ENCODE assay signal across 13 cellular contexts in the genomic region with DNA sequence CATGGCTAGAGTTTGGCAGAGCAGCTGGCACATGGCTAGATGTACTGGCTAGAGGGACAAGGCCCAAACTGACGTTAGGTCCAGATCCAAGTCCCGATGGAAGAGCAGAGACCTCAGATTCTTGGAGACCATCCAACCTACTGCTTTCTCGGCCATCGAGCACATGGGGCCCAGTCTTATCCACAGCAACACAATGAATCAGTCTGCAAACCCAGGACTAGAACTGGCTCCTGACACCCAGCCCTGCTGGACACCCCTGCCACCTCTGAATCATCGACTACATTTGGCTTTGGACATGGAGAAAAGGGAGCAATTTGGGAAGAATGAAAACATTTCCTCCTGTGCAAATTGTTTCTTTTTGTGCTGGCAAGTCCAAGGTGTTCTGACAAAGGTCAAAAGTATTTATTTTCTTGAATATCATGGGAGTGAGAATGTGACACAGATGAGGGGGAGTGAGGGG. TPM values are rescaled to one million over a fixed set of nuclear protein-coding genes. Genes with fewer than 3 reads are reported as not detected.
DNase-seq lines count a peak whose midpoint lies in the region; ATAC-seq, FAIRE-seq and TF ChIP-seq lines count a peak whose summit lies in the region.
"Had no signal": no experiment of that assay in that cellular context is flagged by ENCODE, and none has a peak within 500 bp of the region (broad histone marks: within the 10 kb centered on the region; RNA-seq: fewer than 3 reads in every experiment).

No MANE protein-coding gene starts in this region.

- no TSS peak for BruUV-seq in endothelial cell of umbilical vein (replicated peaks; lab: Mats Ljungman, UMichigan)

- H3K36me3 ChIP-seq in endothelial cell of umbilical vein (ENCODE audit: control insufficient read depth in 2 of 2, extremely low read depth in 1 of 2, insufficient read depth in 2 of 2, low read length in 2 of 2) = no peaks in the 10 kb centered on the region
- no peaks in the 10 kb centered on the region for H3K36me3 ChIP-seq in WERI-Rb-1
- H3K36me3 ChIP-seq: colonic mucosa had no signal

- H3K9me3 Mint-ChIP-seq in neural crest cell (no peaks in the 10 kb centered on the region), H9 (no peaks in the 10 kb centered on the region)

- no peaks in the 10 kb centered on the region for H3K79me1 ChIP-seq in H9 (ENCODE audit: insufficient read depth, low read depth, low read length, poor library complexity, severe bottlenecking)

- H3K9ac ChIP-seq in endothelial cell of umbilical vein (replicated peaks; ENCODE audit: extremely low read depth, insufficient read depth, low read length) (no peak overlapping the region), H9 (ENCODE audit: extremely low read depth, insufficient read length, low read length) (no peak overlapping the region)

- intact Hi-C loops in endothelial cell of umbilical vein (cut with micrococcal nuclease) = no loop called here

- no peak overlapping the region for H3K4me2 ChIP-seq in endothelial cell of umbilical vein (ENCODE audit: insufficient read depth, low read length)
- no peak overlapping the region for H3K4me2 ChIP-seq in H9 (ENCODE audit: insufficient read depth, insufficient read length, low read length)

- H3K56ac ChIP-seq in H9 (ENCODE audit: insufficient read length, low read depth, low read length) = no peak overlapping the region

- H3K4me1 Mint-ChIP-seq in neural crest cell (peaks cover 14% of the 10 kb centered on the region), H9 (peaks cover 0 to 8% of the 10 kb centered on the region in 2 experiments; a peak in 2 of 4 replicates)

- H3K9me3 ChIP-seq in endothelial cell of umbilical vein (replicated peaks; ENCODE audit: control insufficient read depth, insufficient read depth, low read length) = no peaks in the 10 kb centered on the region
- no peaks in the 10 kb centered on the region for H3K9me3 ChIP-seq in H9 (ENCODE audit: control insufficient read depth, low read depth, low read length)
- no peaks in the 10 kb centered on the region for H3K9me3 ChIP-seq in WERI-Rb-1 (ENCODE audit: severe bottlenecking)
- H3K9me3 ChIP-seq: colonic mucosa had no signal

- peak; percentile 10 for DNase-seq in AG04449 (ENCODE audit: low read depth, low spot score)
- peak; percentile 93 for DNase-seq in M059J (ENCODE audit: low read depth)
- peak; percentile 17 for DNase-seq in endothelial cell of umbilical vein (ENCODE audit: low read depth, low spot score)
- no peak for DNase-seq in neural crest cell (ENCODE audit: low read depth, low spot score)
- no peak for DNase-seq in H9
- DNase-seq in WERI-Rb-1 = no peak
- DNase-seq: activated CD8-positive, alpha-beta memory T cell treated with anti-CD3 and anti-CD28 coated beads, Interleukin-2, amount 50 U/mL, for 4 hours; colonic mucosa; NCI-H1930; T-helper 1 cell had no signal

- no peak overlapping the region for H2BK12ac ChIP-seq in H9 (ENCODE audit: insufficient read length, low read depth, low read length)

- no peak overlapping the region for H3K14ac ChIP-seq in H9 (ENCODE audit: insufficient read depth, low read length)

- no peak overlapping the region for H4K8ac ChIP-seq in H9 (replicated peaks; ENCODE audit: insufficient read length, low read depth, low read length)

- H3K4me3 Mint-ChIP-seq in neural crest cell = no peak overlapping the region
- H3K4me3 Mint-ChIP-seq in H9 = no peak overlapping the region

- no peak overlapping the region for H3K4me3 ChIP-seq in AG04449 (ENCODE audit: low read depth, low read length)
- H3K4me3 ChIP-seq in endothelial cell of umbilical vein (replicated peaks in 1 of 3; ENCODE audit: insufficient read depth in 1 of 3, low read depth in 1 of 3, low read length in 3 of 3) = no peak overlapping the region
- no peak overlapping the region for H3K4me3 ChIP-seq in WERI-Rb-1 (ENCODE audit: low read depth, low read length)
- H3K4me3 ChIP-seq: colonic mucosa had no signal

- no peak overlapping the region for H2BK15ac ChIP-seq in H9 (ENCODE audit: low read depth, low read length)

- TF ChIP-seq POLR2A in endothelial cell of umbilical vein (IDR thresholded peaks at IDR 0.05; ENCODE audit: low read depth, low read length) = no peak

- peak overlapping the region; percentile 53 for H3K27ac Mint-ChIP-seq in neural crest cell (ENCODE audit: unreplicated experiment)
- no peak overlapping the region for H3K27ac Mint-ChIP-seq in H9

- no peak overlapping the region for H3K18ac ChIP-seq in H9 (ENCODE audit: insufficient read length, low read depth, low read length)

- H2BK5ac ChIP-seq in H9 (ENCODE audit: insufficient read length, low read length) = no peak overlapping the region

- H3K27ac ChIP-seq in endothelial cell of umbilical vein (ENCODE audit: insufficient read depth, low read depth, low read length) (no peak overlapping the region), H9 (ENCODE audit: insufficient read length, low read depth, low read length) (no peak overlapping the region), WERI-Rb-1 (no peak overlapping the region)
- H3K27ac ChIP-seq: colonic mucosa had no signal

- no peak overlapping the region for H4K5ac ChIP-seq in H9 (ENCODE audit: insufficient read length, low read depth, low read length)

- no peak for ATAC-seq in HG02973 (IDR thresholded peaks at IDR 0.05; ENCODE audit: unreplicated experiment)
- no peak for ATAC-seq in GM18858 (IDR thresholded peaks at IDR 0.05; ENCODE audit: unreplicated experiment)

- no peak overlapping the region for H2BK120ac ChIP-seq in H9 (ENCODE audit: low read depth, low read length, poor library complexity, severe bottlenecking)

- H3K27me3 Mint-ChIP-seq in neural crest cell (ENCODE audit: low read depth) = peaks cover 8% of the 10 kb centered on the region
- peaks cover under 1% of the 10 kb centered on the region; the same call in 1 of the 2 replicates for H3K27me3 Mint-ChIP-seq in H9 (ENCODE audit: low read depth)

- H3K79me2 ChIP-seq in endothelial cell of umbilical vein (ENCODE audit: control insufficient read depth, insufficient read depth, low read length) = no peaks in the 10 kb centered on the region
- H3K79me2 ChIP-seq in H9 (ENCODE audit: insufficient read depth, low read length) = no peaks in the 10 kb centered on the region

- H3K36me3 Mint-ChIP-seq in neural crest cell (ENCODE audit: low read depth) (no peaks in the 10 kb centered on the region), H9 (ENCODE audit: insufficient read depth in 1 of 3, low read depth in 3 of 3) (no peaks in the 10 kb centered on the region)

- no peak overlapping the region for H3K4ac ChIP-seq in H9 (ENCODE audit: low read depth, low read length)

- H4K91ac ChIP-seq in H9 (ENCODE audit: insufficient read length, low read depth, low read length) = no peak overlapping the region

- no peak overlapping the region for H2AK5ac ChIP-seq in H9 (ENCODE audit: insufficient read length, low read length)

- no peak overlapping the region for H2BK20ac ChIP-seq in H9 (ENCODE audit: low read depth, low read length, poor library complexity, severe bottlenecking)

- no peaks in the 10 kb centered on the region for H3K23me2 ChIP-seq in H9 (ENCODE audit: insufficient read length, low read depth, low read length, poor library complexity, severe bottlenecking)

- H3K4me1 ChIP-seq in endothelial cell of umbilical vein (ENCODE audit: control insufficient read depth, extremely low read depth, insufficient read depth, low read length) (no peaks in the 10 kb centered on the region), H9 (ENCODE audit: insufficient read depth, low read length) (no peaks in the 10 kb centered on the region)
- H3K4me1 ChIP-seq: colonic mucosa had no signal

- WGBS in H9 (ENCODE audit: extremely low coverage, insufficient read length, low lambda C conversion rate) = no CpG with 5 or more reads among the region's 5 CpGs

- CTCF ChIA-PET in AG04449 (lab: Yijun Ruan, JAX) = interaction anchor here (0.9 to 4.6 kb wide), 5 partner anchors 11 to 177 kb away, joined by 3 to 44 read pairs (median 3); a partner anchor contains a TSS
- CTCF ChIA-PET in endothelial cell of umbilical vein (lab: Charles Lee) = interaction anchor here (1.4 to 3.3 kb wide), 2 partner anchors 27 to 176 kb away, joined by 3 to 11 read pairs; no protein-coding TSS in a partner anchor

- H4K20me1 ChIP-seq in endothelial cell of umbilical vein (replicated peaks; ENCODE audit: control insufficient read depth, extremely low read depth, insufficient read depth, low read length) = no peaks in the 10 kb centered on the region
- no peaks in the 10 kb centered on the region for H4K20me1 ChIP-seq in H9 (ENCODE audit: control insufficient read depth, insufficient read depth, insufficient read length)

- H2AFZ ChIP-seq in endothelial cell of umbilical vein (ENCODE audit: low read depth, low read length) = no peak overlapping the region
- no peak overlapping the region for H2AFZ ChIP-seq in H9 (ENCODE audit: low read length)

- H3K9me1 ChIP-seq in endothelial cell of umbilical vein (replicated peaks; ENCODE audit: control insufficient read depth, extremely low read depth, insufficient read depth, low read length) = no peaks in the 10 kb centered on the region

- no peak for FAIRE-seq in endothelial cell of umbilical vein (lab: Jason Lieb, UNC)
- FAIRE-seq: GM12892 had no signal

- H3T11ph ChIP-seq in H9 (ENCODE audit: low read length) = no peak overlapping the region

- dilution Hi-C loops in endothelial cell of umbilical vein (cut with MboI; ENCODE audit: extremely low pct_ligation_motif_present, low sequenced_read_pairs) = no loop called here

- TF ChIP-seq CTCF in AG04449 (IDR thresholded peaks at IDR 0.05; ENCODE audit: insufficient read depth, low read length, missing control alignments) (no peak), endothelial cell of umbilical vein (IDR thresholded peaks at IDR 0.05; ENCODE audit: extremely low read depth in 1 of 2, insufficient read depth in 1 of 2, low read depth in 1 of 2, low read length in 2 of 2) (no peak), neural crest cell (conservative IDR thresholded peaks at IDR 0.05) (no peak), H9 (conservative IDR thresholded peaks at IDR 0.05) (no peak), WERI-Rb-1 (IDR thresholded peaks at IDR 0.05; ENCODE audit: low read depth, low read length) (no peak)

- H3K27me3 ChIP-seq in endothelial cell of umbilical vein (ENCODE audit: control insufficient read depth in 2 of 2, insufficient read depth in 2 of 2, low read length in 2 of 2) (peaks cover 2 to 4% of the 10 kb centered on the region in 2 experiments), H9 (ENCODE audit: insufficient read depth, low read length) (no peaks in the 10 kb centered on the region), WERI-Rb-1 (ENCODE audit: insufficient read depth, low read depth, severe bottlenecking) (no peaks in the 10 kb centered on the region)
- H3K27me3 ChIP-seq: colonic mucosa had no signal

- H3K23ac ChIP-seq in H9 (ENCODE audit: insufficient read length, low read depth, low read length) = no peak overlapping the region

- POLR2A ChIA-PET in AG04449 (lab: Yijun Ruan, JAX) (no interaction called here), endothelial cell of umbilical vein (lab: Charles Lee) (no interaction called here)

RNA-seq across cellular contexts. Expression of a gene that starts 23.9 kb away (rescaled TPM):
- total RNA-seq in M059J (2014; rRNA removed; shearing (Covaris generic)) = 135 and 185 TPM in 2 replicates
- total RNA-seq in endothelial cell of umbilical vein (255 and 256 TPM in 2 replicates), neural crest cell (168 and 172 TPM in 2 replicates), H9 (2021) (203 and 204 TPM in 2 replicates)
- polyA plus RNA-seq in endothelial cell of umbilical vein = 45.9 and 65.9 TPM in 2 replicates
- polyA plus RNA-seq in endothelial cell of umbilical vein (2011; cell fraction: cytosol; rRNA removed) = 120 and 124 TPM in 2 replicates
- 58.6 and 74.5 TPM in 2 replicates for polyA plus RNA-seq in endothelial cell of umbilical vein (2011; cell fraction: nucleus; rRNA removed)
- 211 and 261 TPM in 2 replicates for polyA plus RNA-seq in endothelial cell of umbilical vein (2012)
- polyA minus RNA-seq in endothelial cell of umbilical vein = 52.0 and 56.2 TPM in 2 replicates
- polyA minus RNA-seq in endothelial cell of umbilical vein (2011; cell fraction: cytosol; rRNA and poly(A)+ RNA removed) = 67.3 TPM
- polyA minus RNA-seq in endothelial cell of umbilical vein (2011; cell fraction: nucleus; rRNA and poly(A)+ RNA removed) = 33.8 and 51.0 TPM in 2 replicates

RNA-seq across cellular contexts. Expression of a gene that starts 48.3 kb away (rescaled TPM):
- total RNA-seq in M059J (2014; rRNA removed; shearing (Covaris generic)) = 1.8 and 6.1 TPM in 2 replicates
- total RNA-seq in endothelial cell of umbilical vein (7.5 and 7.8 TPM in 2 replicates), neural crest cell (75.0 and 78.6 TPM in 2 replicates), H9 (2021) (83.5 and 92.0 TPM in 2 replicates)
- 12.6 and 14.2 TPM in 2 replicates for polyA plus RNA-seq in endothelial cell of umbilical vein
- 2.1 and 6.1 TPM in 2 replicates for polyA plus RNA-seq in endothelial cell of umbilical vein (2011; cell fraction: cytosol; rRNA removed)
- 82.9 and 100 TPM in 2 replicates for polyA plus RNA-seq in endothelial cell of umbilical vein (2011; cell fraction: nucleus; rRNA removed)
- 6.9 and 7.2 TPM in 2 replicates for polyA plus RNA-seq in endothelial cell of umbilical vein (2012)
- polyA minus RNA-seq in endothelial cell of umbilical vein = 7.6 and 9.0 TPM in 2 replicates
- 4.9 TPM for polyA minus RNA-seq in endothelial cell of umbilical vein (2011; cell fraction: cytosol; rRNA and poly(A)+ RNA removed)
- polyA minus RNA-seq in endothelial cell of umbilical vein (2011; cell fraction: nucleus; rRNA and poly(A)+ RNA removed) = 13.9 and 18.0 TPM in 2 replicates

RNA-seq across cellular contexts. Expression of a gene that starts 51.2 kb away (rescaled TPM):
- total RNA-seq in M059J (2014; rRNA removed; shearing (Covaris generic)) = 0.02 TPM in 2 replicates
- not detected in 2 replicates for total RNA-seq in endothelial cell of umbilical vein
- polyA plus RNA-seq in endothelial cell of umbilical vein = not detected in 2 replicates
- polyA plus RNA-seq in endothelial cell of umbilical vein (2011; cell fraction: cytosol; rRNA removed) = not detected in 2 replicates
- not detected in 2 replicates for polyA plus RNA-seq in endothelial cell of umbilical vein (2011; cell fraction: nucleus; rRNA removed)
- not detected in 2 replicates for polyA plus RNA-seq in endothelial cell of umbilical vein (2012)
- not detected in 2 replicates for polyA minus RNA-seq in endothelial cell of umbilical vein
- 4.4 TPM for polyA minus RNA-seq in endothelial cell of umbilical vein (2011; cell fraction: cytosol; rRNA and poly(A)+ RNA removed)
- polyA minus RNA-seq in endothelial cell of umbilical vein (2011; cell fraction: nucleus; rRNA and poly(A)+ RNA removed) = not detected in 2 replicates
- 4.1 and 6.1 TPM in 2 replicates for total RNA-seq in neural crest cell
- total RNA-seq in H9 (2021) = 15.5 and 16.3 TPM in 2 replicates

Comparison
In these comparisons a context has a peak if more than half of its experiments do, and no peak if none do; other contexts are left out.
1. DNase-seq: peak in AG04449 (single experiment), M059J (single experiment) and endothelial cell of umbilical vein (single experiment); none in neural crest cell (single experiment), H9 (single experiment) and WERI-Rb-1 (single experiment).